Comparison of ENCODE assay signal across 12 cellular contexts in the genomic region with DNA sequence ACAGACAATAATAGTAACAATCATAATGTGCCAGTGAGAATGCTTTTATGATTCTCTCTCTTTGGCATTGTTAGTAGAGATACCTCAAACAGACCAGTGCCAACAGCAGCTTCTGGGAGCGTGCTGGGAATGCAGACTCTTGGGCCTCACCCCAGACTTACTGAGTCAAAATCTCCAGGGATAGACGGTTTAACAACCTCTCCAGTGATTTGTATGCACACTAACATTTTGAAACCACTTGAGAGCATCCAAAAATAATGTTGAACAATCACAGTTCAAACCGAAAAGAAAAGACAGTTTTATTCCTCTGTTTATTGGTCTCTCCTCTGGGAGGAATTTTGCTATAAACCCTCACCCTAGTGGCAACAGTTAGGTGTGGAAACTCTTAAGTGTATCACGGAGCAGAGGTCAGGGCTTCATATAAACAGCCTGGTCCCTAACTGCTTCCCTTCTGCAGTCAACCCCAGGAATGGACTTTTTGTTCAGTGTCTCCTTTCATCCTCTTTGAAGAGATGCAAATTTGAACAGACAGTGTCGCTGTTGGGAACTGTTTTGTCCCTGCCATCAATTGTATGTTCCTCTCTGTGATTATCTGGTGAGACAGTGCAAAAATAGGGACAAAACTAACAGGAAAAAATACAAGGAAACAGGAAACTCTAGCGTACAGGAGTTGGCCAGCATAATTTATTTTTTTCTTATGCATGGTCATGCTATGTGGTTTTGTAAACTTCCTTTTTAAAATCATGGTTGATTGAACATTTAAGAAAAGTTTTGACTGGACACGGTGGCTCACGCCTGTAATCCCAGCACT.
DNase-seq lines count a peak whose midpoint lies in the region; ATAC-seq and TF ChIP-seq lines count a peak whose summit lies in the region.
"Had no signal": no experiment of that assay in that cellular context is flagged by ENCODE, and none has a peak within 500 bp of the region (broad histone marks: within the 10 kb centered on the region; RNA-seq: fewer than 3 reads in every experiment).

No MANE protein-coding gene starts in this region.

- H3K4me3 Mint-ChIP-seq in mesothelial cell of epicardium: no peak overlapping the region

- DNase-seq in DMS79 treated with DMSO at 0.1 percent for 48 hours (lab: John Stamatoyannopoulos, UW) (peak; percentile 10), DMS79 (lab: John Stamatoyannopoulos, UW) (no peak), astrocyte of the cerebellum (ENCODE audit: low read depth) (peak; percentile 11), left lobe of liver (ENCODE audit: low spot score) (no peak), substantia nigra (lab: John Stamatoyannopoulos, UW) (peak in 11 of 49 donors; percentile 1 to 58 (median 11)), mesothelial cell of epicardium (ENCODE audit: low spot score in 2 of 2, unreplicated experiment in 2 of 2) (no peak), COLO668 (lab: John Stamatoyannopoulos, UW; ENCODE audit: unreplicated experiment) (no peak)
- no peak for DNase-seq in activated effector memory CD4-positive, alpha-beta T cell treated with anti-CD3 and anti-CD28 coated beads, Interleukin-2, amount 50 U/mL, for 16 hours
- DNase-seq: H7, NCI-H524 had no signal

- in situ Hi-C loops in astrocyte of the cerebellum (cut with HindIII; ENCODE audit: low sequenced_read_pairs): no loop called here

- peaks cover 20% of the 10 kb centered on the region for H3K9me3 Mint-ChIP-seq in mesothelial cell of epicardium

- TF ChIP-seq CTCF in astrocyte of the cerebellum (IDR thresholded peaks at IDR 0.05; ENCODE audit: low read depth, low read length, missing control alignments): no peak
- no peak for TF ChIP-seq CTCF in mesothelial cell of epicardium (IDR thresholded peaks at IDR 0.05; ENCODE audit: unreplicated experiment)

- peaks cover 4% of the 10 kb centered on the region for H3K4me1 Mint-ChIP-seq in mesothelial cell of epicardium

- H3K4me3 ChIP-seq in astrocyte of the cerebellum (ENCODE audit: low read depth, low read length): no peak overlapping the region
- H3K4me3 ChIP-seq: skin epidermis had no signal

- peaks cover 3% of the 10 kb centered on the region for H3K36me3 Mint-ChIP-seq in mesothelial cell of epicardium

- H3K27ac ChIP-seq in substantia nigra (ENCODE audit: low read depth, low read length, poor library complexity, severe bottlenecking): peak overlapping the region; percentile 33
- H3K27ac ChIP-seq: 22Rv1, skin epidermis had no signal

- H3K27me3 Mint-ChIP-seq in mesothelial cell of epicardium (ENCODE audit: low read depth): no peaks in the 10 kb centered on the region

- no peak overlapping the region for H3K27ac Mint-ChIP-seq in mesothelial cell of epicardium

- peak; percentile 38 for ATAC-seq in left lobe of liver

Comparison
In these comparisons a context has a peak if more than half of its experiments do, and no peak if none do; other contexts are left out.
1. DNase-seq: peak in DMS79 treated with DMSO at 0.1 percent for 48 hours (single experiment) and astrocyte of the cerebellum (single experiment); none in DMS79 (single experiment), left lobe of liver (single experiment), activated effector memory CD4-positive, alpha-beta T cell treated with anti-CD3 and anti-CD28 coated beads, Interleukin-2, amount 50 U/mL, for 16 hours (single experiment), mesothelial cell of epicardium (0 of 2) and COLO668 (single experiment).